Comparison of ENCODE assay signal across 31 cellular contexts in genomic region chr12:129532082-129532481, GRCh38.
"Had no signal": no experiment of that assay in that cellular context is flagged by ENCODE, and none has a peak within 500 bp of the region (broad histone marks: within the 10 kb centered on the region; RNA-seq: fewer than 3 reads in every experiment).

No MANE protein-coding gene starts in this region.

- H3K9me3 ChIP-seq: adrenal gland, body of pancreas, esophagus squamous epithelium, gastroesophageal sphincter had no signal

- H3K27ac ChIP-seq: adrenal gland, body of pancreas, epithelial cell of prostate, esophagus squamous epithelium, gastroesophageal sphincter, WERI-Rb-1 had no signal

- DNase-seq: activated B cell treated with CpG ODN at 0.5 μM for 24 hours; activated CD4-positive, alpha-beta T cell treated with anti-CD3 and anti-CD28 coated beads for 48 hours; activated CD4-positive, alpha-beta T cell treated with anti-CD3 and anti-CD28 coated beads, Interleukin-2, amount 50 U/mL, for 1 hour; activated CD4-positive, alpha-beta T cell treated with anti-CD3 and anti-CD28 coated beads, Interleukin-2, amount 50 U/mL, for 48 hours; activated CD8-positive, alpha-beta memory T cell treated with anti-CD3 and anti-CD28 coated beads for 24 hours; activated CD8-positive, alpha-beta T cell treated with anti-CD3 and anti-CD28 coated beads for 36 hours; activated effector memory CD4-positive, alpha-beta T cell treated with Interleukin-2 at 50 U/mL for 16 hours; activated gamma-delta T cell treated with Interleukin-2 at 50 U/mL for 16 hours; activated naive CD4-positive, alpha-beta T cell treated with anti-CD3 and anti-CD28 coated beads for 36 hours; activated naive CD8-positive, alpha-beta T cell treated with anti-CD3 and anti-CD28 coated beads for 36 hours; activated naive CD8-positive, alpha-beta T cell treated with anti-CD3 and anti-CD28 coated beads, Interleukin-2, amount 50 U/mL, for 24 hours; activated T-cell treated with anti-CD3 and anti-CD28 coated beads, Interleukin-2, amount 50 U/mL, for 4 hours; adrenal gland; amygdala; aorta; body of pancreas; caudate nucleus; effector CD8-positive, alpha-beta T cell; esophagus squamous epithelium; foreskin melanocyte; T-helper 1 cell; T-helper 17 cell; T1000; WERI-Rb-1 had no signal

- H3K4me3 ChIP-seq: adrenal gland, body of pancreas, esophagus squamous epithelium, gastroesophageal sphincter had no signal

- H3K27me3 ChIP-seq: adrenal gland, body of pancreas, esophagus squamous epithelium had no signal

- H3K36me3 ChIP-seq: adrenal gland, esophagus squamous epithelium, gastroesophageal sphincter, WERI-Rb-1 had no signal

- H3K4me1 ChIP-seq: adrenal gland, body of pancreas, esophagus squamous epithelium, gastroesophageal sphincter had no signal

- FAIRE-seq: colon, endometrium, endothelial cell of umbilical vein had no signal

- ATAC-seq: activated CD4-positive, CD25-positive, alpha-beta regulatory T cell treated with anti-CD3 and anti-CD28 coated beads, Interleukin-2, amount 50 U/mL, for 24 hours; activated CD8-positive, alpha-beta T cell treated with anti-CD3 and anti-CD28 coated beads for 36 hours; activated naive CD8-positive, alpha-beta T cell treated with anti-CD3 and anti-CD28 coated beads, Interleukin-2, amount 50 U/mL, for 24 hours; activated T-cell treated with anti-CD3 and anti-CD28 coated beads, Interleukin-2, amount 50 U/mL, for 4 hours; activated T-helper 17 cell treated with anti-CD3 and anti-CD28 coated beads, Interleukin-2, amount 50 U/mL, for 72 hours; body of pancreas; gastroesophageal sphincter; T-helper 17 cell had no signal
